In genomic region chr15:72382146-72382545, GRCh38 we compare ENCODE assay signal across 13 cellular contexts. TPM values are rescaled to one million over a fixed set of nuclear protein-coding genes. Genes with fewer than 3 reads are reported as not detected.
DNase-seq lines count a peak whose midpoint lies in the region; ATAC-seq and TF ChIP-seq lines count a peak whose summit lies in the region.
"Had no signal": no experiment of that assay in that cellular context is flagged by ENCODE, and none has a peak within 500 bp of the region (broad histone marks: within the 10 kb centered on the region; RNA-seq: fewer than 3 reads in every experiment).

No MANE protein-coding gene starts in this region.

- no peaks in the 10 kb centered on the region for H3K4me1 Mint-ChIP-seq in H9

- ATAC-seq in left colon = peak; percentile 41
- ATAC-seq in omental fat pad (ENCODE audit: low FRiP score) = no peak
- ATAC-seq in HG02885 (IDR thresholded peaks at IDR 0.05; ENCODE audit: poor library complexity, unreplicated experiment) = no peak
- ATAC-seq in GM21515 (IDR thresholded peaks at IDR 0.05; ENCODE audit: unreplicated experiment) = no peak
- ATAC-seq in activated naive CD4-positive, alpha-beta T cell treated with anti-CD3 and anti-CD28 coated beads, Interleukin-2, amount 50 U/mL, for 72 hours = no peak
- ATAC-seq: effector memory CD8-positive, alpha-beta T cell had no signal

- no CpG with 5 or more reads among the region's 2 CpGs for WGBS in H9 (ENCODE audit: extremely low coverage, insufficient read length, low lambda C conversion rate)

- no peak overlapping the region for H2BK15ac ChIP-seq in H9 (ENCODE audit: low read depth, low read length)

- no peak overlapping the region for H3K23ac ChIP-seq in H9 (ENCODE audit: insufficient read length, low read depth, low read length)

- POLR2A ChIA-PET in RWPE1 (lab: Yijun Ruan, JAX; ENCODE audit: low non-redundant PET) = no interaction called here

- no peak overlapping the region for H4K8ac ChIP-seq in H9 (replicated peaks; ENCODE audit: insufficient read length, low read depth, low read length)

- H4K20me1 ChIP-seq in H9 (ENCODE audit: control insufficient read depth, insufficient read depth, insufficient read length) = no peaks in the 10 kb centered on the region

- H3K18ac ChIP-seq in H9 (ENCODE audit: insufficient read length, low read depth, low read length) = no peak overlapping the region

- H3K27ac ChIP-seq in C4-2B (no peak overlapping the region), H9 (ENCODE audit: insufficient read length, low read depth, low read length) (no peak overlapping the region), RWPE1 (no peak overlapping the region)
- H3K27ac ChIP-seq: sigmoid colon had no signal

- H3K9ac ChIP-seq in H9 (ENCODE audit: extremely low read depth, insufficient read length, low read length) = no peak overlapping the region

- no peak overlapping the region for H2BK120ac ChIP-seq in H9 (ENCODE audit: low read depth, low read length, poor library complexity, severe bottlenecking)

- H3K14ac ChIP-seq in H9 (ENCODE audit: insufficient read depth, low read length) = no peak overlapping the region

- no peak overlapping the region for H3T11ph ChIP-seq in H9 (ENCODE audit: low read length)

- intact Hi-C loops in left colon (cut with DNase I, micrococcal nuclease) = no loop called here

- H2AK5ac ChIP-seq in H9 (ENCODE audit: insufficient read length, low read length) = no peak overlapping the region

- DNase-seq in H9 (no peak), RWPE1 (ENCODE audit: low spot score) (no peak), left colon (no peak), omental fat pad (ENCODE audit: low spot score) (no peak)
- no peak for DNase-seq in activated naive CD4-positive, alpha-beta T cell treated with anti-CD3 and anti-CD28 coated beads, Interleukin-2, amount 50 U/mL, for 72 hours (ENCODE audit: low spot score in 2 of 2)
- DNase-seq: activated CD8-positive, alpha-beta memory T cell treated with anti-CD3 and anti-CD28 coated beads, Interleukin-2, amount 50 U/mL, for 48 hours; effector memory CD8-positive, alpha-beta T cell; H7; NCI-H1105 treated with DMSO at 0.1 percent for 48 hours; sigmoid colon had no signal

- H3K36me3 Mint-ChIP-seq in H9 (ENCODE audit: insufficient read depth in 1 of 3, low read depth in 3 of 3) = no peaks in the 10 kb centered on the region
- no peaks in the 10 kb centered on the region for H3K36me3 Mint-ChIP-seq in activated naive CD4-positive, alpha-beta T cell treated with anti-CD3 and anti-CD28 coated beads, Interleukin-2, amount 50 U/mL, for 72 hours

- H3K4ac ChIP-seq in H9 (ENCODE audit: low read depth, low read length) = no peak overlapping the region

- no peaks in the 10 kb centered on the region for H3K9me3 ChIP-seq in H9 (ENCODE audit: control insufficient read depth, low read depth, low read length)

- no peak overlapping the region for H3K4me3 Mint-ChIP-seq in H9
- H3K4me3 Mint-ChIP-seq: effector memory CD8-positive, alpha-beta T cell had no signal

- CTCF ChIA-PET in RWPE1 (lab: Yijun Ruan, JAX) = interaction anchor here (0.6 to 0.9 kb wide), 2 partner anchors 12 to 293 kb away, joined by 4 read pairs; no protein-coding TSS in a partner anchor

- H3K27me3 Mint-ChIP-seq in H9 (ENCODE audit: low read depth) = peaks cover 30% of the 10 kb centered on the region

- H2BK5ac ChIP-seq in H9 (ENCODE audit: insufficient read length, low read length) = no peak overlapping the region

- no peak overlapping the region for H2AFZ ChIP-seq in H9 (ENCODE audit: low read length)

- H3K23me2 ChIP-seq in H9 (ENCODE audit: insufficient read length, low read depth, low read length, poor library complexity, severe bottlenecking) = no peaks in the 10 kb centered on the region

- no peak overlapping the region for H4K91ac ChIP-seq in H9 (ENCODE audit: insufficient read length, low read depth, low read length)

- H3K79me1 ChIP-seq in H9 (ENCODE audit: insufficient read depth, low read depth, low read length, poor library complexity, severe bottlenecking) = no peaks in the 10 kb centered on the region

- TF ChIP-seq CTCF in C4-2B (conservative IDR thresholded peaks at IDR 0.05) (peak; percentile 64), H9 (conservative IDR thresholded peaks at IDR 0.05) (peak; percentile 35; the same call in 2 of the 3 replicates), RWPE1 (conservative IDR thresholded peaks at IDR 0.05; ENCODE audit: low read depth) (0 out of 2 replicates have a peak, but pooled peaks have one; percentile 15), omental fat pad (IDR thresholded peaks at IDR 0.05) (no peak)

- H3K27ac Mint-ChIP-seq in H9 = no peak overlapping the region
- no peak overlapping the region for H3K27ac Mint-ChIP-seq in activated naive CD4-positive, alpha-beta T cell treated with anti-CD3 and anti-CD28 coated beads, Interleukin-2, amount 50 U/mL, for 72 hours
- H3K27ac Mint-ChIP-seq: effector memory CD8-positive, alpha-beta T cell had no signal

- no peaks in the 10 kb centered on the region for H3K79me2 ChIP-seq in H9 (ENCODE audit: insufficient read depth, low read length)

- H2BK20ac ChIP-seq in H9 (ENCODE audit: low read depth, low read length, poor library complexity, severe bottlenecking) = no peak overlapping the region

- H3K4me1 ChIP-seq in H9 (ENCODE audit: insufficient read depth, low read length) = no peaks in the 10 kb centered on the region
- H3K4me1 ChIP-seq: sigmoid colon had no signal

- no peaks in the 10 kb centered on the region for H3K27me3 ChIP-seq in H9 (ENCODE audit: insufficient read depth, low read length)

- H3K9me3 Mint-ChIP-seq in H9 = no peaks in the 10 kb centered on the region
- H3K9me3 Mint-ChIP-seq in activated naive CD4-positive, alpha-beta T cell treated with anti-CD3 and anti-CD28 coated beads, Interleukin-2, amount 50 U/mL, for 72 hours = no peaks in the 10 kb centered on the region
- H3K9me3 Mint-ChIP-seq: effector memory CD8-positive, alpha-beta T cell had no signal

- no peak overlapping the region for H3K56ac ChIP-seq in H9 (ENCODE audit: insufficient read length, low read depth, low read length)

- no peak overlapping the region for H3K4me2 ChIP-seq in H9 (ENCODE audit: insufficient read depth, insufficient read length, low read length)

- H2BK12ac ChIP-seq in H9 (ENCODE audit: insufficient read length, low read depth, low read length) = no peak overlapping the region

- H4K5ac ChIP-seq in H9 (ENCODE audit: insufficient read length, low read depth, low read length) = no peak overlapping the region

RNA-seq across cellular contexts. Expression of gene HEXA, which starts 6.3 kb away (rescaled TPM):
- total RNA-seq in H9 (2021) = 54.7 and 58.9 TPM in 2 replicates
- total RNA-seq in left colon = 100 to 1,000 TPM in 1 of 2 donors, 10 to 100 TPM in 1; 91.4 to 107 TPM
- 100 to 1,000 TPM in 1 of 4 donors, 10 to 100 TPM in 3; 66.4 to 104 (median 74.5) TPM for total RNA-seq in omental fat pad
- 10 to 100 TPM; 57.3 to 75.0 TPM for total RNA-seq in activated naive CD4-positive, alpha-beta T cell treated with anti-CD3 and anti-CD28 coated beads, Interleukin-2, amount 50 U/mL, for 72 hours

RNA-seq across cellular contexts. Expression of gene TMEM202, which starts 16.0 kb away (rescaled TPM):
- total RNA-seq in H9 (2021) = not detected in 2 replicates
- total RNA-seq in left colon = not detected
- not detected for total RNA-seq in omental fat pad
- not detected for total RNA-seq in activated naive CD4-positive, alpha-beta T cell treated with anti-CD3 and anti-CD28 coated beads, Interleukin-2, amount 50 U/mL, for 72 hours
- total RNA-seq: H7, sigmoid colon had no signal

Comparison
In these comparisons a context has a peak if more than half of its experiments do, and no peak if none do; other contexts are left out.
1. CTCF ChIP-seq: peak in C4-2B (single experiment), H9 (single experiment) and RWPE1 (single experiment); none in omental fat pad (0 of 3).